1 cellular context compared by ENCODE assay signal in the genomic region with DNA sequence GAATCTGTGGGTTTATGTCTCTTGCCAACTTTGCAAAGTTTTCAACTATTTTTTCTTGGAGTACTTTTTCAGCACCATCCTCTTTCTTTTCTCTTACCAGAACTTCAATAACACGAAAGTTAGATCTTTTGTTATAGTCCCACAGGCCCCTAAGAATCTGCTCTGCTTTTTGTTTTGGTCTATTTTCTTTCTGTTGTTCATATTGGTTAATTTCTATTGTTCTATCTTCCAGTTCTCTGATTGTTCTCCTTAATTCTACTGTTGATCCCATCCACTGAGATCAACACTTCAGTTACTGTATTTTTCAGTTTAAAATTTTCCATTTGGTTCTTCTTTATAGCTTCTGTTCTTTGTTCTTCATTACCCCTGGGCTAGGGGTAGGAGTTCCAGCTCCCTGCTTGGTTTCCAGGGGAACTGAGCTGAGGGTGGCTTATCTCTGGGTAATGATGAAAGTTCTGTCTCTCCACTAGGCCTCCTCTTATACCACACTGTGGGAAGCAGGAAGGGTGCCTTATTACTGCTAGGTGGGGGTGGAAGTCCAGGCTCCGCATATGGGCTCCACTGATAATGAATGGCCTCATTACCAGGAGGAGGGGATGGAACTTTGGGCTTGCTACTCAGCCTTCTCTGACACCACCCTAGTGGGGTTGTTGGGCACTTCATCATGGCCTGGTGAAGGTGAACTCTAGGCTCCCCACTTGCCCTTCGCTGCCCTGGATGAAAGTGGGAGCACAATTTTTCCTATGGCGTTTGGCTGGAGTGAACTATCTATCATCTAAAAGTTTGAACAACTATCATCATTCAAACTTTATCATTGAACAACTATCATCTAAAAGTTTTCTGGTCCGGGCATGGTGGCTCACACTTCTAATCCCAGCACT.
TF ChIP-seq lines count a peak whose summit lies in the region.

No MANE protein-coding gene starts in this region.

TF ChIP-seq in K562, 482 proteins besides CTCF, POLR2A, EP300 and RAD21 (continued from another document and continues in another):
- TF ChIP-seq, protein P1, sequence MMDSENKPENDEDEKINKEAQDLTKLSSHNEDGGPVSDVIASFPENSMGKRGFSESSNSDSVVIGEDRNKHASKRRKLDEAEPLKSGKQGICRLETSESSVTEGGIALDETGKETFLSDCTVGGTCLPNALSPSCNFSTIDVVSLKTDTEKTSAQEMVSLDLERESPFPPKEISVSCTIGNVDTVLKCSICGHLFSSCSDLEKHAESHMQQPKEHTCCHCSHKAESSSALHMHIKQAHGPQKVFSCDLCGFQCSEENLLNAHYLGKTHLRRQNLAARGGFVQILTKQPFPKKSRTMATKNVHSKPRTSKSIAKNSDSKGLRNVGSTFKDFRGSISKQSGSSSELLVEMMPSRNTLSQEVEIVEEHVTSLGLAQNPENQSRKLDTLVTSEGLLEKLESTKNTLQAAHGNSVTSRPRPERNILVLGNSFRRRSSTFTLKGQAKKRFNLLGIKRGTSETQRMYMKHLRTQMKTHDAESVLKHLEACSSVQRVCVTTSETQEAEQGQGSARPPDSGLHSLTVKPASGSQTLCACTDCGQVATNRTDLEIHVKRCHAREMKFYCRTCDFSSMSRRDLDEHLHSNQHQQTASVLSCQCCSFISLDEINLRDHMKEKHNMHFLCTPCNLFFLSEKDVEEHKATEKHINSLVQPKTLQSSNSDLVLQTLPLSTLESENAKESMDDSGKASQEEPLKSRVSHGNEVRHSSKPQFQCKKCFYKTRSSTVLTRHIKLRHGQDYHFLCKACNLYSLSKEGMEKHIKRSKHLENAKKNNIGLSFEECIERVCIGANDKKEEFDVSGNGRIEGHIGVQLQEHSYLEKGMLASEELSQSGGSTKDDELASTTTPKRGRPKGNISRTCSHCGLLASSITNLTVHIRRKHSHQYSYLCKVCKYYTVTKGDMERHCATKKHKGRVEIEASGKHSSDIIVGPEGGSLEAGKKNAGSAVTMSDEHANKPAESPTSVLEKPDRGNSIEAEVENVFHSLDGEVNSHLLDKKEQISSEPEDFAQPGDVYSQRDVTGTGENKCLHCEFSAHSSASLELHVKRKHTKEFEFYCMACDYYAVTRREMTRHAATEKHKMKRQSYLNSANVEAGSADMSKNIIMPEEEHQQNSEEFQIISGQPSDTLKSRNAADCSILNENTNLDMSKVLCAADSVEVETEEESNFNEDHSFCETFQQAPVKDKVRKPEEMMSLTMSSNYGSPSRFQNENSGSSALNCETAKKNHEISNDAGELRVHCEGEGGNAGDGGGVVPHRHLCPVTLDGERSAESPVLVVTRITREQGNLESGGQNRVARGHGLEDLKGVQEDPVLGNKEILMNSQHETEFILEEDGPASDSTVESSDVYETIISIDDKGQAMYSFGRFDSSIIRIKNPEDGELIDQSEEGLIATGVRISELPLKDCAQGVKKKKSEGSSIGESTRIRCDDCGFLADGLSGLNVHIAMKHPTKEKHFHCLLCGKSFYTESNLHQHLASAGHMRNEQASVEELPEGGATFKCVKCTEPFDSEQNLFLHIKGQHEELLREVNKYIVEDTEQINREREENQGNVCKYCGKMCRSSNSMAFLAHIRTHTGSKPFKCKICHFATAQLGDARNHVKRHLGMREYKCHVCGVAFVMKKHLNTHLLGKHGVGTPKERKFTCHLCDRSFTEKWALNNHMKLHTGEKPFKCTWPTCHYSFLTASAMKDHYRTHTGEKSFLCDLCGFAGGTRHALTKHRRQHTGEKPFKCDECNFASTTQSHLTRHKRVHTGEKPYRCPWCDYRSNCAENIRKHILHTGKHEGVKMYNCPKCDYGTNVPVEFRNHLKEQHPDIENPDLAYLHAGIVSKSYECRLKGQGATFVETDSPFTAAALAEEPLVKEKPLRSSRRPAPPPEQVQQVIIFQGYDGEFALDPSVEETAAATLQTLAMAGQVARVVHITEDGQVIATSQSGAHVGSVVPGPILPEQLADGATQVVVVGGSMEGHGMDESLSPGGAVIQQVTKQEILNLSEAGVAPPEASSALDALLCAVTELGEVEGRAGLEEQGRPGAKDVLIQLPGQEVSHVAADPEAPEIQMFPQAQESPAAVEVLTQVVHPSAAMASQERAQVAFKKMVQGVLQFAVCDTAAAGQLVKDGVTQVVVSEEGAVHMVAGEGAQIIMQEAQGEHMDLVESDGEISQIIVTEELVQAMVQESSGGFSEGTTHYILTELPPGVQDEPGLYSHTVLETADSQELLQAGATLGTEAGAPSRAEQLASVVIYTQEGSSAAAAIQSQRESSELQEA (IDR thresholded peaks at IDR 0.05; ENCODE audit: low read depth) = no peak; the same call in 1 of the 2 replicates
- TF ChIP-seq MBD2 (IDR thresholded peaks at IDR 0.05; ENCODE audit: borderline replicate concordance, low read depth) = peak; percentile 83
- TF ChIP-seq MYC (IDR thresholded peaks at IDR 0.05; ENCODE audit: low read depth, low read length) = peak; percentile 91
- no peak; the same call in 1 of the 2 replicates for TF ChIP-seq MYC (CRISPR knock-in tag; IDR thresholded peaks at IDR 0.05; ENCODE audit: borderline replicate concordance, low read depth)
- peak; percentile 70 to 85; a peak in 3 of 4 replicates for TF ChIP-seq ETV6 (IDR thresholded peaks at IDR 0.05; ENCODE audit: borderline replicate concordance in 1 of 2, low read depth in 2 of 2, low read length in 1 of 2)
- no peak for TF ChIP-seq ETV6 (CRISPR knock-in tag; IDR thresholded peaks at IDR 0.05; ENCODE audit: borderline replicate concordance)
- peak; percentile 89 for TF ChIP-seq EHMT2 (IDR thresholded peaks at IDR 0.05)
- peak; percentile 90 for TF ChIP-seq CXXC5 (CRISPR knock-in tag; IDR thresholded peaks at IDR 0.05)
- no peak for TF ChIP-seq MCM2 (IDR thresholded peaks at IDR 0.05; ENCODE audit: low read depth)
- no peak for TF ChIP-seq NR3C1 (CRISPR knock-in tag; IDR thresholded peaks at IDR 0.05)
- TF ChIP-seq MECOM (CRISPR knock-in tag; IDR thresholded peaks at IDR 0.05) = peak; percentile 71
- TF ChIP-seq, protein P2, sequence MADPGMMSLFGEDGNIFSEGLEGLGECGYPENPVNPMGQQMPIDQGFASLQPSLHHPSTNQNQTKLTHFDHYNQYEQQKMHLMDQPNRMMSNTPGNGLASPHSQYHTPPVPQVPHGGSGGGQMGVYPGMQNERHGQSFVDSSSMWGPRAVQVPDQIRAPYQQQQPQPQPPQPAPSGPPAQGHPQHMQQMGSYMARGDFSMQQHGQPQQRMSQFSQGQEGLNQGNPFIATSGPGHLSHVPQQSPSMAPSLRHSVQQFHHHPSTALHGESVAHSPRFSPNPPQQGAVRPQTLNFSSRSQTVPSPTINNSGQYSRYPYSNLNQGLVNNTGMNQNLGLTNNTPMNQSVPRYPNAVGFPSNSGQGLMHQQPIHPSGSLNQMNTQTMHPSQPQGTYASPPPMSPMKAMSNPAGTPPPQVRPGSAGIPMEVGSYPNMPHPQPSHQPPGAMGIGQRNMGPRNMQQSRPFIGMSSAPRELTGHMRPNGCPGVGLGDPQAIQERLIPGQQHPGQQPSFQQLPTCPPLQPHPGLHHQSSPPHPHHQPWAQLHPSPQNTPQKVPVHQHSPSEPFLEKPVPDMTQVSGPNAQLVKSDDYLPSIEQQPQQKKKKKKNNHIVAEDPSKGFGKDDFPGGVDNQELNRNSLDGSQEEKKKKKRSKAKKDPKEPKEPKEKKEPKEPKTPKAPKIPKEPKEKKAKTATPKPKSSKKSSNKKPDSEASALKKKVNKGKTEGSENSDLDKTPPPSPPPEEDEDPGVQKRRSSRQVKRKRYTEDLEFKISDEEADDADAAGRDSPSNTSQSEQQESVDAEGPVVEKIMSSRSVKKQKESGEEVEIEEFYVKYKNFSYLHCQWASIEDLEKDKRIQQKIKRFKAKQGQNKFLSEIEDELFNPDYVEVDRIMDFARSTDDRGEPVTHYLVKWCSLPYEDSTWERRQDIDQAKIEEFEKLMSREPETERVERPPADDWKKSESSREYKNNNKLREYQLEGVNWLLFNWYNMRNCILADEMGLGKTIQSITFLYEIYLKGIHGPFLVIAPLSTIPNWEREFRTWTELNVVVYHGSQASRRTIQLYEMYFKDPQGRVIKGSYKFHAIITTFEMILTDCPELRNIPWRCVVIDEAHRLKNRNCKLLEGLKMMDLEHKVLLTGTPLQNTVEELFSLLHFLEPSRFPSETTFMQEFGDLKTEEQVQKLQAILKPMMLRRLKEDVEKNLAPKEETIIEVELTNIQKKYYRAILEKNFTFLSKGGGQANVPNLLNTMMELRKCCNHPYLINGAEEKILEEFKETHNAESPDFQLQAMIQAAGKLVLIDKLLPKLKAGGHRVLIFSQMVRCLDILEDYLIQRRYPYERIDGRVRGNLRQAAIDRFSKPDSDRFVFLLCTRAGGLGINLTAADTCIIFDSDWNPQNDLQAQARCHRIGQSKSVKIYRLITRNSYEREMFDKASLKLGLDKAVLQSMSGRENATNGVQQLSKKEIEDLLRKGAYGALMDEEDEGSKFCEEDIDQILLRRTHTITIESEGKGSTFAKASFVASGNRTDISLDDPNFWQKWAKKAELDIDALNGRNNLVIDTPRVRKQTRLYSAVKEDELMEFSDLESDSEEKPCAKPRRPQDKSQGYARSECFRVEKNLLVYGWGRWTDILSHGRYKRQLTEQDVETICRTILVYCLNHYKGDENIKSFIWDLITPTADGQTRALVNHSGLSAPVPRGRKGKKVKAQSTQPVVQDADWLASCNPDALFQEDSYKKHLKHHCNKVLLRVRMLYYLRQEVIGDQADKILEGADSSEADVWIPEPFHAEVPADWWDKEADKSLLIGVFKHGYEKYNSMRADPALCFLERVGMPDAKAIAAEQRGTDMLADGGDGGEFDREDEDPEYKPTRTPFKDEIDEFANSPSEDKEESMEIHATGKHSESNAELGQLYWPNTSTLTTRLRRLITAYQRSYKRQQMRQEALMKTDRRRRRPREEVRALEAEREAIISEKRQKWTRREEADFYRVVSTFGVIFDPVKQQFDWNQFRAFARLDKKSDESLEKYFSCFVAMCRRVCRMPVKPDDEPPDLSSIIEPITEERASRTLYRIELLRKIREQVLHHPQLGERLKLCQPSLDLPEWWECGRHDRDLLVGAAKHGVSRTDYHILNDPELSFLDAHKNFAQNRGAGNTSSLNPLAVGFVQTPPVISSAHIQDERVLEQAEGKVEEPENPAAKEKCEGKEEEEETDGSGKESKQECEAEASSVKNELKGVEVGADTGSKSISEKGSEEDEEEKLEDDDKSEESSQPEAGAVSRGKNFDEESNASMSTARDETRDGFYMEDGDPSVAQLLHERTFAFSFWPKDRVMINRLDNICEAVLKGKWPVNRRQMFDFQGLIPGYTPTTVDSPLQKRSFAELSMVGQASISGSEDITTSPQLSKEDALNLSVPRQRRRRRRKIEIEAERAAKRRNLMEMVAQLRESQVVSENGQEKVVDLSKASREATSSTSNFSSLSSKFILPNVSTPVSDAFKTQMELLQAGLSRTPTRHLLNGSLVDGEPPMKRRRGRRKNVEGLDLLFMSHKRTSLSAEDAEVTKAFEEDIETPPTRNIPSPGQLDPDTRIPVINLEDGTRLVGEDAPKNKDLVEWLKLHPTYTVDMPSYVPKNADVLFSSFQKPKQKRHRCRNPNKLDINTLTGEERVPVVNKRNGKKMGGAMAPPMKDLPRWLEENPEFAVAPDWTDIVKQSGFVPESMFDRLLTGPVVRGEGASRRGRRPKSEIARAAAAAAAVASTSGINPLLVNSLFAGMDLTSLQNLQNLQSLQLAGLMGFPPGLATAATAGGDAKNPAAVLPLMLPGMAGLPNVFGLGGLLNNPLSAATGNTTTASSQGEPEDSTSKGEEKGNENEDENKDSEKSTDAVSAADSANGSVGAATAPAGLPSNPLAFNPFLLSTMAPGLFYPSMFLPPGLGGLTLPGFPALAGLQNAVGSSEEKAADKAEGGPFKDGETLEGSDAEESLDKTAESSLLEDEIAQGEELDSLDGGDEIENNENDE (IDR thresholded peaks at IDR 0.05; ENCODE audit: low read depth, low read length) = no peak
- no peak for TF ChIP-seq HLTF (IDR thresholded peaks at IDR 0.05)
- no peak for TF ChIP-seq POLR3A (IDR thresholded peaks at IDR 0.05; ENCODE audit: borderline replicate concordance, extremely low read depth, insufficient read depth, insufficient read length)
- no peak for TF ChIP-seq COPS2 (conservative IDR thresholded peaks at IDR 0.05)
- TF ChIP-seq ZNF184 (CRISPR knock-in tag; IDR thresholded peaks at IDR 0.05) = no peak
- peak; percentile 98 for TF ChIP-seq GATAD2A (IDR thresholded peaks at IDR 0.05)
- TF ChIP-seq MAFF (IDR thresholded peaks at IDR 0.05; ENCODE audit: low read length) = peak; percentile 31; the same call in 1 of the 2 replicates
- TF ChIP-seq, protein P3, sequence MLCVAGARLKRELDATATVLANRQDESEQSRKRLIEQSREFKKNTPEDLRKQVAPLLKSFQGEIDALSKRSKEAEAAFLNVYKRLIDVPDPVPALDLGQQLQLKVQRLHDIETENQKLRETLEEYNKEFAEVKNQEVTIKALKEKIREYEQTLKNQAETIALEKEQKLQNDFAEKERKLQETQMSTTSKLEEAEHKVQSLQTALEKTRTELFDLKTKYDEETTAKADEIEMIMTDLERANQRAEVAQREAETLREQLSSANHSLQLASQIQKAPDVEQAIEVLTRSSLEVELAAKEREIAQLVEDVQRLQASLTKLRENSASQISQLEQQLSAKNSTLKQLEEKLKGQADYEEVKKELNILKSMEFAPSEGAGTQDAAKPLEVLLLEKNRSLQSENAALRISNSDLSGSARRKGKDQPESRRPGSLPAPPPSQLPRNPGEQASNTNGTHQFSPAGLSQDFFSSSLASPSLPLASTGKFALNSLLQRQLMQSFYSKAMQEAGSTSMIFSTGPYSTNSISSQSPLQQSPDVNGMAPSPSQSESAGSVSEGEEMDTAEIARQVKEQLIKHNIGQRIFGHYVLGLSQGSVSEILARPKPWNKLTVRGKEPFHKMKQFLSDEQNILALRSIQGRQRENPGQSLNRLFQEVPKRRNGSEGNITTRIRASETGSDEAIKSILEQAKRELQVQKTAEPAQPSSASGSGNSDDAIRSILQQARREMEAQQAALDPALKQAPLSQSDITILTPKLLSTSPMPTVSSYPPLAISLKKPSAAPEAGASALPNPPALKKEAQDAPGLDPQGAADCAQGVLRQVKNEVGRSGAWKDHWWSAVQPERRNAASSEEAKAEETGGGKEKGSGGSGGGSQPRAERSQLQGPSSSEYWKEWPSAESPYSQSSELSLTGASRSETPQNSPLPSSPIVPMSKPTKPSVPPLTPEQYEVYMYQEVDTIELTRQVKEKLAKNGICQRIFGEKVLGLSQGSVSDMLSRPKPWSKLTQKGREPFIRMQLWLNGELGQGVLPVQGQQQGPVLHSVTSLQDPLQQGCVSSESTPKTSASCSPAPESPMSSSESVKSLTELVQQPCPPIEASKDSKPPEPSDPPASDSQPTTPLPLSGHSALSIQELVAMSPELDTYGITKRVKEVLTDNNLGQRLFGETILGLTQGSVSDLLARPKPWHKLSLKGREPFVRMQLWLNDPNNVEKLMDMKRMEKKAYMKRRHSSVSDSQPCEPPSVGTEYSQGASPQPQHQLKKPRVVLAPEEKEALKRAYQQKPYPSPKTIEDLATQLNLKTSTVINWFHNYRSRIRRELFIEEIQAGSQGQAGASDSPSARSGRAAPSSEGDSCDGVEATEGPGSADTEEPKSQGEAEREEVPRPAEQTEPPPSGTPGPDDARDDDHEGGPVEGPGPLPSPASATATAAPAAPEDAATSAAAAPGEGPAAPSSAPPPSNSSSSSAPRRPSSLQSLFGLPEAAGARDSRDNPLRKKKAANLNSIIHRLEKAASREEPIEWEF (CRISPR knock-in tag; IDR thresholded peaks at IDR 0.05) = no peak
- TF ChIP-seq TFAM (CRISPR knock-in tag; conservative IDR thresholded peaks at IDR 0.05) = no peak
- TF ChIP-seq ZNF316 (IDR thresholded peaks at IDR 0.05) = no peak
- peak; percentile 80 for TF ChIP-seq MEIS2 (IDR thresholded peaks at IDR 0.05; ENCODE audit: partially characterized antibody)
- TF ChIP-seq SMARCE1 (IDR thresholded peaks at IDR 0.05) = peak; percentile 91
- no peak; the same call in 1 of the 2 replicates for TF ChIP-seq ZNF134 (CRISPR knock-in tag; conservative IDR thresholded peaks at IDR 0.05)
